Comparison of ENCODE assay signal across 9 cellular contexts in genomic region chr9:135978650-135979461, GRCh38. TPM values are rescaled to one million over a fixed set of nuclear protein-coding genes. Genes with fewer than 3 reads are reported as not detected.
DNase-seq lines count a peak whose midpoint lies in the region; ATAC-seq and TF ChIP-seq lines count a peak whose summit lies in the region.
"Had no signal": no experiment of that assay in that cellular context is flagged by ENCODE, and none has a peak within 500 bp of the region (broad histone marks: within the 10 kb centered on the region; RNA-seq: fewer than 3 reads in every experiment).

No MANE protein-coding gene starts in this region.

- no peak overlapping the region for H3K27ac ChIP-seq in right atrium auricular region
- H3K27ac ChIP-seq in layer of hippocampus (ENCODE audit: low read depth, low read length), result peak overlapping the region; percentile 65

- no peak for TF ChIP-seq CTCF in right atrium auricular region (IDR thresholded peaks at IDR 0.05)

- no peak overlapping the region for H3K4me3 ChIP-seq in right atrium auricular region
- H3K4me3 ChIP-seq in H7 (ENCODE audit: insufficient read depth, low read depth, low read length), result no peak overlapping the region

- DNase-seq in left ventricle myocardium superior (no peak), right atrium auricular region (ENCODE audit: low spot score) (no peak), activated T-helper 1 cell treated with Interleukin-2 at 50 U/mL for 16 hours (ENCODE audit: low read depth) (peak; percentile 56), H7 (no peak), NCI-H510A treated with DMSO at 0.1 percent for 48 hours (lab: John Stamatoyannopoulos, UW) (no peak)
- DNase-seq: NCI-H2081 had no signal

- peaks cover 0 to 24% of the 10 kb centered on the region in 2 donors for H3K4me1 ChIP-seq in right atrium auricular region

- no peaks in the 10 kb centered on the region for H3K9me3 ChIP-seq in right atrium auricular region

- H3K27me3 ChIP-seq in right atrium auricular region (no peaks in the 10 kb centered on the region), layer of hippocampus (ENCODE audit: control insufficient read depth, insufficient read depth, low read length) (no peaks in the 10 kb centered on the region), H7 (ENCODE audit: control insufficient read depth, insufficient read depth, low read length) (no peaks in the 10 kb centered on the region)

- ATAC-seq in left ventricle myocardium superior (peak; percentile 26), GM18858 (IDR thresholded peaks at IDR 0.05; ENCODE audit: unreplicated experiment) (no peak), GM21576 (IDR thresholded peaks at IDR 0.05; ENCODE audit: unreplicated experiment) (no peak)

- H3K36me3 ChIP-seq in right atrium auricular region, result no peaks in the 10 kb centered on the region
- H3K36me3 ChIP-seq in H7 (replicated peaks; ENCODE audit: control insufficient read depth, insufficient read depth, low read length), result no peaks in the 10 kb centered on the region

- intact Hi-C loops in left ventricle myocardium superior (cut with micrococcal nuclease), result no loop called here

RNA-seq across cellular contexts. Expression of gene UBAC1, which starts 17.7 kb away (rescaled TPM):
- 116 TPM for total RNA-seq in left ventricle myocardium superior
- 10 to 100 TPM; 58.6 to 76.9 TPM for total RNA-seq in right atrium auricular region
- total RNA-seq in H7 (2014; rRNA removed; shearing (Covaris generic)), result 74.6 and 77.0 TPM in 2 replicates
